ENCODE assay signal across 7 cellular contexts in genomic region chr9:42802716-42803115, GRCh38.
A peak's percentile ranks its signal among the peaks of the same experiment; 100 is the strongest.
DNase-seq lines count a peak whose midpoint lies in the region; ATAC-seq, FAIRE-seq and TF ChIP-seq lines count a peak whose summit lies in the region.
"Not testable (repeated sequence)": the region's sequence is repeated elsewhere in the genome, so short reads cannot be mapped to it uniquely, and the experiment has no call there.

No MANE protein-coding gene starts in this region.

- H3F3A ChIP-seq in GM23338 (replicated peaks; ENCODE audit: low read depth); smooth muscle cell (ENCODE audit: low read depth): not testable (repeated sequence)

- H4K20me1 ChIP-seq in BLaER1; BLaER1 treated with 17β-estradiol and CSF1 and Interleukin-3, amounts not matched to agents 10 nM and 100 nM; GM23338 (replicated peaks; ENCODE audit: insufficient read depth); HepG2 (ENCODE audit: insufficient read depth, low read length); smooth muscle cell (ENCODE audit: low read depth): not testable (repeated sequence)

- peaks cover 21% of the 10 kb centered on the region for H3K27me3 Mint-ChIP-seq in GM23338 (ENCODE audit: insufficient read depth, low read depth, poor library complexity)

- not testable (repeated sequence) for H2AK5ac ChIP-seq in mesendoderm (ENCODE audit: low read length)

- not testable (repeated sequence) for BruUV-seq in HepG2 (replicated peaks; lab: Mats Ljungman, UMichigan)

- H3K79me1 ChIP-seq in mesendoderm (ENCODE audit: low read length), result not testable (repeated sequence)

- FAIRE-seq in HepG2 (lab: Jason Lieb, UNC), result not testable (repeated sequence)

- H2BK5ac ChIP-seq in mesendoderm (ENCODE audit: low read length), result not testable (repeated sequence)

- not testable (repeated sequence) for TF ChIP-seq RAD21 in HepG2 (CRISPR knock-in tag; IDR thresholded peaks at IDR 0.05)

- peak overlapping the region; percentile 64; the same call in 1 of the 2 replicates for H3K27ac Mint-ChIP-seq in GM23338

- H3K9me2 ChIP-seq in GM23338 (ENCODE audit: insufficient read depth), result not testable (repeated sequence)

- H4K8ac ChIP-seq in mesendoderm (ENCODE audit: low read depth, low read length), result not testable (repeated sequence)

- TF ChIP-seq POLR2A in HepG2 (IDR thresholded peaks at IDR 0.05; ENCODE audit: insufficient read depth in 1 of 2, low read depth in 2 of 2, low read length in 2 of 2), result not testable (repeated sequence)

- not testable (repeated sequence) for TF ChIP-seq EP300 in HepG2 (IDR thresholded peaks at IDR 0.05; ENCODE audit: low read depth in 2 of 2, low read length in 2 of 2); HepG2 (CRISPR knock-in tag; IDR thresholded peaks at IDR 0.05; ENCODE audit: borderline replicate concordance)

- H2BK120ac ChIP-seq in mesendoderm (ENCODE audit: low read depth, low read length), result not testable (repeated sequence)

- intact Hi-C loops in HepG2 (cut with micrococcal nuclease; ENCODE audit: unreplicated experiment), result not testable (repeated sequence)

- H3K4me1 ChIP-seq in BLaER1 (peaks cover 27% of the 10 kb centered on the region), GM23338 (ENCODE audit: insufficient read depth) (peaks cover 13% of the 10 kb centered on the region)
- H3K4me1 ChIP-seq in BLaER1 treated with 17β-estradiol and CSF1 and Interleukin-3, amounts not matched to agents 10 nM and 100 nM, result peaks cover 0 to 42% (median 20%) of the 10 kb centered on the region in 10 experiments; a peak in 17 of 20 replicates
- not testable (repeated sequence) for H3K4me1 ChIP-seq in HepG2 (ENCODE audit: insufficient read depth, low read length); mesendoderm (ENCODE audit: control insufficient read depth, low read depth, low read length); smooth muscle cell (ENCODE audit: low read depth)

- H2BK15ac ChIP-seq in mesendoderm (replicated peaks; ENCODE audit: low read depth), result not testable (repeated sequence)

- H4K5ac ChIP-seq in mesendoderm (ENCODE audit: low read length), result not testable (repeated sequence)

- not testable (repeated sequence) for H3K36me3 ChIP-seq in BLaER1; BLaER1 treated with 17β-estradiol and CSF1 and Interleukin-3, amounts not matched to agents 10 nM and 100 nM; GM23338 (ENCODE audit: insufficient read depth); HepG2 (replicated peaks in 1 of 2; ENCODE audit: control insufficient read depth in 1 of 2, insufficient read depth in 2 of 2, low read length in 2 of 2); mesendoderm (ENCODE audit: control insufficient read depth, insufficient read depth, low read length); smooth muscle cell (ENCODE audit: low read depth)

- H3K4me3 Mint-ChIP-seq in GM23338, result not testable (repeated sequence)

- not testable (repeated sequence) for H3K27ac ChIP-seq in BLaER1; GM23338 (ENCODE audit: low read depth); HepG2 (ENCODE audit: extremely low read length, insufficient read depth, low read length); mesendoderm (ENCODE audit: low read depth, low read length)
- peak overlapping the region in 4 of 11 experiments; percentile 40 to 58 (median 54); a peak in 5 of 22 replicates for H3K27ac ChIP-seq in BLaER1 treated with 17β-estradiol and CSF1 and Interleukin-3, amounts not matched to agents 10 nM and 100 nM
- peak overlapping the region; percentile 38 for H3K27ac ChIP-seq in smooth muscle cell (ENCODE audit: low read depth)

- H3K9me3 Mint-ChIP-seq in GM23338, result peaks cover 33% of the 10 kb centered on the region

- H3K36me3 Mint-ChIP-seq in GM23338 (ENCODE audit: low read depth), result not testable (repeated sequence)

- not testable (repeated sequence) for H3K79me2 ChIP-seq in GM23338 (replicated peaks; ENCODE audit: insufficient read depth); HepG2 (ENCODE audit: insufficient read depth, low read length); mesendoderm (ENCODE audit: control insufficient read depth, insufficient read depth, low read length); smooth muscle cell (ENCODE audit: low read depth)

- not testable (repeated sequence) for H3K27me3 ChIP-seq in BLaER1; BLaER1 treated with 17β-estradiol and CSF1 and Interleukin-3, amounts not matched to agents 10 nM and 100 nM; HepG2 (ENCODE audit: control insufficient read depth in 1 of 2, insufficient read depth in 2 of 2, low read length in 2 of 2); mesendoderm (ENCODE audit: insufficient read depth, low read length, poor library complexity); smooth muscle cell (ENCODE audit: low read depth)
- peaks cover 42% of the 10 kb centered on the region for H3K27me3 ChIP-seq in GM23338 (ENCODE audit: insufficient read depth)

- H3K4me1 Mint-ChIP-seq in GM23338, result peaks cover 33% of the 10 kb centered on the region

- 0% methylated on average over 3 of the region's 4 CpGs for WGBS in HepG2 (ENCODE audit: low lambda C conversion rate)
- no CpG with 5 or more reads among the region's 4 CpGs for WGBS in mesendoderm (ENCODE audit: extremely low coverage, insufficient coverage, low lambda C conversion rate)
- WGBS in smooth muscle cell (ENCODE audit: low lambda C conversion rate), result 84% methylated on average over 4 of the region's 4 CpGs

- not testable (repeated sequence) for H3K9me3 ChIP-seq in BLaER1; BLaER1 treated with 17β-estradiol and CSF1 and Interleukin-3, amounts not matched to agents 10 nM and 100 nM (replicated peaks in 1 of 11); HepG2 (ENCODE audit: low read length); smooth muscle cell (replicated peaks; ENCODE audit: low read depth)

- CTCF ChIA-PET in HepG2 (lab: Yijun Ruan, JAX; ENCODE audit: low intra/inter-chr PET ratio, low total read pairs), result not testable (repeated sequence)

- ATAC-seq in GM23338, HepG2: not testable (repeated sequence)

- H3K56ac ChIP-seq in mesendoderm (ENCODE audit: low read length), result peak overlapping the region; percentile 30

- POLR2A ChIA-PET in HepG2 (lab: Yijun Ruan, JAX), result not testable (repeated sequence)

- not testable (repeated sequence) for DNase-seq in GM23338 (ENCODE audit: low spot score); HepG2 (ENCODE audit: low spot score); mesendoderm; smooth muscle cell (lab: John Stamatoyannopoulos, UW; ENCODE audit: unreplicated experiment)
- DNase-seq in fibroblast of mammary gland (ENCODE audit: low read depth), result peak; percentile 35

- peak overlapping the region; percentile 60 for H3K4me2 ChIP-seq in BLaER1
- peak overlapping the region in 10 of 11 experiments; percentile 19 to 78 (median 64); a peak in 18 of 22 replicates for H3K4me2 ChIP-seq in BLaER1 treated with 17β-estradiol and CSF1 and Interleukin-3, amounts not matched to agents 10 nM and 100 nM
- not testable (repeated sequence) for H3K4me2 ChIP-seq in GM23338; HepG2 (ENCODE audit: low read depth, low read length); mesendoderm (ENCODE audit: low read length); smooth muscle cell

- not testable (repeated sequence) for H3K9ac ChIP-seq in BLaER1; BLaER1 treated with 17β-estradiol and CSF1 and Interleukin-3, amounts not matched to agents 10 nM and 100 nM; HepG2 (ENCODE audit: insufficient read depth, low read depth, low read length); mesendoderm (ENCODE audit: low read length); smooth muscle cell (ENCODE audit: low read depth)

- not testable (repeated sequence) for H3K18ac ChIP-seq in mesendoderm (ENCODE audit: low read length)

- H2AFZ ChIP-seq in GM23338; HepG2 (ENCODE audit: low read length); smooth muscle cell (ENCODE audit: low read depth): not testable (repeated sequence)

- not testable (repeated sequence) for H3K23ac ChIP-seq in mesendoderm (ENCODE audit: low read length)

- in situ Hi-C loops in HepG2 (cut with HindIII; ENCODE audit: extremely low pct_ligation_motif_present, low pct_unique_long_range_greater_than_20kb), result not testable (repeated sequence)

- not testable (repeated sequence) for H3K4ac ChIP-seq in mesendoderm (ENCODE audit: low read depth, low read length)

- not testable (repeated sequence) for TF ChIP-seq CTCF in GM23338 (conservative IDR thresholded peaks at IDR 0.05; ENCODE audit: low read depth in 2 of 2); fibroblast of mammary gland (conservative IDR thresholded peaks at IDR 0.05; ENCODE audit: control insufficient read depth, insufficient read depth, low read depth, low read length); HepG2 (CRISPR knock-in tag; IDR thresholded peaks at IDR 0.05); smooth muscle cell (IDR thresholded peaks at IDR 0.05; ENCODE audit: borderline replicate concordance, insufficient read depth, poor library complexity, severe bottlenecking)

- not testable (repeated sequence) for H3K4me3 ChIP-seq in BLaER1; BLaER1 treated with 17β-estradiol and CSF1 and Interleukin-3, amounts not matched to agents 10 nM and 100 nM; GM23338; fibroblast of mammary gland (ENCODE audit: control insufficient read depth, low read depth, low read length); HepG2 (replicated peaks in 1 of 3; ENCODE audit: insufficient read depth in 1 of 3, low read depth in 2 of 3, low read length in 3 of 3); mesendoderm (ENCODE audit: low read length); smooth muscle cell
